ENCODE assay signal across 18 cellular contexts in the genomic region with DNA sequence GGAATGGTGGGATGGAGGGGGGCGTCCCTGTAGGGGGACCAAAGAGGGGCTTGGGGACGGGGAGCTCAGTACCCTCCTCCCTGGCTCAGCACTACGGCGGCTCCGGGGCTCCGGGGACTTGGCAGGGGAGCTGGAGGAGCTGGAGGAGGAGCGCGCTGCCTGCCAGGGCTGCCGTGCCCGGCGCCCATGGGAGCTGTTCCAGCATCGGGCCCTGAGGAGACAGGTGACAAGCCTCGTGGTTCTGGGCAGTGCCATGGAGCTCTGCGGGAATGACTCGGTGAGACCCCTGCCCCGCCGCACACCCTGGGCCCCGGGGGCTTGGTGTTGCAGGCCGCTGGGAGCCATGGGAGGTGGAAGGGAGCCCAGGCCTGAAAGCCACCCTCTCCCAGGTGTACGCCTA. TPM values are rescaled to one million over a fixed set of nuclear protein-coding genes. Genes with fewer than 3 reads are reported as not detected.
DNase-seq lines count a peak whose midpoint lies in the region; ATAC-seq and TF ChIP-seq lines count a peak whose summit lies in the region.
"Had no signal": no experiment of that assay in that cellular context is flagged by ENCODE, and none has a peak within 500 bp of the region (broad histone marks: within the 10 kb centered on the region; RNA-seq: fewer than 3 reads in every experiment).

No MANE protein-coding gene starts in this region.

- no peak for DNase-seq in Right ventricle myocardium superior
- no peak for DNase-seq in left ventricle myocardium superior
- peak; percentile 41 for DNase-seq in cerebellum (ENCODE audit: low spot score)
- DNase-seq in neuronal stem cell (ENCODE audit: low spot score): no peak
- DNase-seq in GM13976 (ENCODE audit: low spot score): no peak
- DNase-seq: CD4-positive, CD25-positive, alpha-beta regulatory T cell; DMS153; H7; MM.1S; NCI-H2029; NCI-H446; NCI-H524 treated with DMSO at 0.1 percent for 48 hours; NCI-H774 had no signal

- no peak overlapping the region for H3K14ac ChIP-seq in neuronal stem cell (ENCODE audit: low read length)

- no peak overlapping the region for H2BK15ac ChIP-seq in neuronal stem cell (ENCODE audit: low read length)

- H3K9ac ChIP-seq in neuronal stem cell (ENCODE audit: low read depth, low read length, poor library complexity): no peak overlapping the region
- H3K9ac ChIP-seq: BLaER1, KMS-11 had no signal

- WGBS in neuronal stem cell (ENCODE audit: extremely low coverage in 2 of 2, insufficient read length in 2 of 2, insufficient replicate concordance in 1 of 2), 2 donors: no CpG with 5 or more reads among the region's 20 CpGs

- no peak overlapping the region for H3K18ac ChIP-seq in neuronal stem cell (ENCODE audit: low read length)

- H3K4me3 ChIP-seq in neuronal stem cell (ENCODE audit: low read length in 2 of 2): no peak overlapping the region
- H3K4me3 ChIP-seq: BLaER1, SJSA1 had no signal

- no peak overlapping the region for H3K4me2 ChIP-seq in neuronal stem cell (ENCODE audit: insufficient read depth, low read length, poor library complexity, severe bottlenecking)
- H3K4me2 ChIP-seq: BLaER1, KMS-11 had no signal

- peak; percentile 53 for ATAC-seq in Right ventricle myocardium superior (ENCODE audit: poor library complexity)
- ATAC-seq in left ventricle myocardium superior: no peak
- ATAC-seq in HG03378 (IDR thresholded peaks at IDR 0.05; ENCODE audit: unreplicated experiment): no peak
- no peak for ATAC-seq in HG02759 (IDR thresholded peaks at IDR 0.05; ENCODE audit: unreplicated experiment)

- H2BK12ac ChIP-seq in neuronal stem cell (ENCODE audit: low read length): no peak overlapping the region

- intact Hi-C loops in Right ventricle myocardium superior (cut with DNase I): no loop called here
- intact Hi-C loops in left ventricle myocardium superior (cut with micrococcal nuclease): no loop called here

- no peak overlapping the region for H3K27ac ChIP-seq in neuronal stem cell (replicated peaks; ENCODE audit: low read length)
- H3K27ac ChIP-seq: BLaER1, KMS-11, SJSA1 had no signal

- H3K4ac ChIP-seq in neuronal stem cell (ENCODE audit: low read length): no peak overlapping the region

- no peak overlapping the region for H4K91ac ChIP-seq in neuronal stem cell (ENCODE audit: low read depth, low read length, poor library complexity)

- H3K36me3 ChIP-seq in neuronal stem cell (replicated peaks in 1 of 2; ENCODE audit: control insufficient read depth in 2 of 2, insufficient read depth in 2 of 2, low read length in 2 of 2): peaks cover 2 to 51% of the 10 kb centered on the region in 2 donors
- H3K36me3 ChIP-seq: SJSA1 had no signal

- H3K4me1 ChIP-seq in neuronal stem cell (ENCODE audit: control insufficient read depth in 2 of 2, insufficient read depth in 1 of 2, low read depth in 1 of 2, low read length in 2 of 2): peaks cover 0 to 6% of the 10 kb centered on the region in 2 donors
- H3K4me1 ChIP-seq: SJSA1 had no signal

- no peak for TF ChIP-seq CTCF in GM13976 (IDR thresholded peaks at IDR 0.05; ENCODE audit: borderline replicate concordance, control extremely low read depth, extremely low read depth, insufficient read depth, missing control alignments)

- no peaks in the 10 kb centered on the region for H3K27me3 ChIP-seq in neuronal stem cell (ENCODE audit: control insufficient read depth in 3 of 3, insufficient read depth in 3 of 3, low read depth in 1 of 3, low read length in 3 of 3)
- H3K27me3 ChIP-seq: BLaER1, SJSA1 had no signal

- no peak overlapping the region for H2AFZ ChIP-seq in neuronal stem cell (ENCODE audit: low read length)

- no peak overlapping the region for H3K23ac ChIP-seq in neuronal stem cell (ENCODE audit: low read depth, low read length, poor library complexity)

- no peaks in the 10 kb centered on the region for H3K9me3 ChIP-seq in neuronal stem cell (replicated peaks in 1 of 2; ENCODE audit: control insufficient read depth in 2 of 2, insufficient read depth in 1 of 2, low read depth in 1 of 2, low read length in 2 of 2)
- H3K9me3 ChIP-seq: SJSA1 had no signal

- H3K79me1 ChIP-seq in neuronal stem cell (ENCODE audit: low read depth, low read length): peaks cover 3% of the 10 kb centered on the region

- H2BK120ac ChIP-seq in neuronal stem cell (ENCODE audit: low read depth, low read length): no peak overlapping the region

- no peak overlapping the region for H4K8ac ChIP-seq in neuronal stem cell (ENCODE audit: low read depth, low read length)

- no peak overlapping the region for H2BK5ac ChIP-seq in neuronal stem cell (ENCODE audit: low read length)

- in situ Hi-C loops in GM13976 (cut with MboI; ENCODE audit: low sequenced_read_pairs, unreplicated experiment): no loop called here

- H2AK5ac ChIP-seq in neuronal stem cell (ENCODE audit: low read depth, low read length): peak overlapping the region; percentile 19

RNA-seq across cellular contexts. Expression of gene MIF, which starts 11.8 kb away (rescaled TPM):
- 227 TPM for total RNA-seq in Right ventricle myocardium superior
- total RNA-seq in left ventricle myocardium superior: 270 TPM
- total RNA-seq in cerebellum: 95.4 TPM
- 1,002 TPM for polyA plus RNA-seq in neuronal stem cell (2013, experiment 1 of 2)
- polyA plus RNA-seq in neuronal stem cell (2013, experiment 2 of 2): 970 TPM

RNA-seq across cellular contexts. Expression of gene SLC2A11, which starts 24.7 kb away (rescaled TPM):
- total RNA-seq in Right ventricle myocardium superior: 19.8 TPM
- total RNA-seq in left ventricle myocardium superior: 25.3 TPM
- total RNA-seq in cerebellum: 31.8 TPM
- polyA plus RNA-seq in neuronal stem cell (2013, experiment 1 of 2): 11.4 TPM
- polyA plus RNA-seq in neuronal stem cell (2013, experiment 2 of 2): 10.5 TPM

RNA-seq across cellular contexts. Expression of gene DERL3, which starts 43.6 kb away (rescaled TPM):
- total RNA-seq in Right ventricle myocardium superior (2.8 TPM), left ventricle myocardium superior (2.1 TPM), cerebellum (1.3 TPM)
- 4.2 TPM for polyA plus RNA-seq in neuronal stem cell (2013, experiment 1 of 2)
- 4.5 TPM for polyA plus RNA-seq in neuronal stem cell (2013, experiment 2 of 2)
- total RNA-seq: SJSA1 had no signal
